In the genomic region with DNA sequence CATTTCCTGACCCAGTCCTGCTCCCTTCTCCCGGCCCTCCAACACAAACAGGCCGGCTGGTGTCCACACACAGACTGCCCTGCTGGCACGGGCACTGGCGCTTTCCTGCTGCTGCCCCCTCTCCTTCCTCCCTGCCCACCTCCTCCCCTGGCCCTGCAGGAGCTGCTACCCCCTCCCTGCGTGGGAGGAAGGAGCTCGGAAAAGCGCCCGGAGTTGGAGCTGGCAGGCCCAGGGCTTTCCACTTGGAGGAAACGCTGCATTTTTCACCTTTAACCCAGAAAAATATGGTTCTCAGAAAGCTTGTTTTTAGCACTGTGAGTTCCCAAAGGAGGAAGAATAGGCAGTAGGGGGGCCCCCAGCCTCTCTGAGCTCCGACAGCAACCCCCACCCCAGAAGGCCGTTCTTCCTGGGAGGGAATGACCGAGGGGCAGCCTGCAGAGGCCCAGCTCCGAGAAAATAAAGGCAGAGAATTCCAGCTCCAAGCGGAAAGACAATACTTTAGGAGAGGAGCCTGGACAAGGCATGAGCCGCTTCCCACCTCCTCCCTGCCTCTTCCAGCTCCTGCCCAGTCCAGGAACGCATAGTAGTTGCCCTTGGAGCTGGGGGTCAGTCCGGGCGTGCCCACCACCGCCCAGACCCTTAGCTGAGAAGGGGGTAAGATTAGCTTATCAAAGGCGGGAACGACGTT, we compare ENCODE assay signal across 2 cellular contexts.
TF ChIP-seq lines count a peak whose summit lies in the region.

No MANE protein-coding gene starts in this region.

TF ChIP-seq in IMR-90, 13 proteins besides CTCF, POLR2A, EP300 and RAD21:
- no peak for TF ChIP-seq NFE2L2 (IDR thresholded peaks at IDR 0.05; ENCODE audit: low read depth, low read length)
- TF ChIP-seq BHLHE40 (IDR thresholded peaks at IDR 0.05; ENCODE audit: low read depth, low read length), result no peak
- no peak for TF ChIP-seq MAFK (IDR thresholded peaks at IDR 0.05; ENCODE audit: low read depth, low read length)
- no peak for TF ChIP-seq MXI1 (IDR thresholded peaks at IDR 0.05; ENCODE audit: borderline replicate concordance, low read depth, low read length)
- no peak for TF ChIP-seq MAZ (IDR thresholded peaks at IDR 0.05; ENCODE audit: borderline replicate concordance, low read depth, low read length)
- TF ChIP-seq RFX5 (IDR thresholded peaks at IDR 0.05; ENCODE audit: low read depth, low read length), result no peak
- TF ChIP-seq CHD1 (IDR thresholded peaks at IDR 0.05; ENCODE audit: low read depth, low read length), result no peak
- no peak for TF ChIP-seq FOS (IDR thresholded peaks at IDR 0.05; ENCODE audit: low read depth, low read length)
- TF ChIP-seq SMC3 (IDR thresholded peaks at IDR 0.05; ENCODE audit: low read depth, low read length), result no peak
- TF ChIP-seq CEBPB (IDR thresholded peaks at IDR 0.05; ENCODE audit: low read depth, low read length), result no peak
- TF ChIP-seq, protein P1, sequence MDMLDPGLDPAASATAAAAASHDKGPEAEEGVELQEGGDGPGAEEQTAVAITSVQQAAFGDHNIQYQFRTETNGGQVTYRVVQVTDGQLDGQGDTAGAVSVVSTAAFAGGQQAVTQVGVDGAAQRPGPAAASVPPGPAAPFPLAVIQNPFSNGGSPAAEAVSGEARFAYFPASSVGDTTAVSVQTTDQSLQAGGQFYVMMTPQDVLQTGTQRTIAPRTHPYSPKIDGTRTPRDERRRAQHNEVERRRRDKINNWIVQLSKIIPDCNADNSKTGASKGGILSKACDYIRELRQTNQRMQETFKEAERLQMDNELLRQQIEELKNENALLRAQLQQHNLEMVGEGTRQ (IDR thresholded peaks at IDR 0.05; ENCODE audit: low read depth, low read length), result no peak

TF ChIP-seq in endothelial cell of umbilical vein, 7 proteins besides CTCF, POLR2A, EP300 and RAD21:
- TF ChIP-seq POLR2AphosphoS5 (IDR thresholded peaks at IDR 0.05; ENCODE audit: insufficient read depth, low read depth, low read length), result peak; percentile 61
- TF ChIP-seq JUN (IDR thresholded peaks at IDR 0.05; ENCODE audit: borderline replicate concordance, insufficient read depth, insufficient read length, low read depth), result no peak
